7 cellular contexts compared by ENCODE assay signal in genomic region chr2:132272713-132273112, GRCh38.
"Had no signal": no experiment of that assay in that cellular context is flagged by ENCODE, and none has a peak within 500 bp of the region (broad histone marks: within the 10 kb centered on the region; RNA-seq: fewer than 3 reads in every experiment).

No MANE protein-coding gene starts in this region.

- H2AFZ ChIP-seq: GM23338 had no signal

- H3K4me1 Mint-ChIP-seq: GM23338, H9 had no signal

- ATAC-seq: GM23338 had no signal

- DNase-seq: H9, HCEC 1CT had no signal

- H3K27ac Mint-ChIP-seq: GM23338, H9 had no signal

- FAIRE-seq: H1, H54, HTR-8/SVneo had no signal

- H3K4me3 ChIP-seq: GM23338 had no signal

- H3K4me2 ChIP-seq: GM23338 had no signal

- H3K4me3 Mint-ChIP-seq: GM23338, H9, IgD-negative memory B cell had no signal
